In genomic region chr18:56028514-56028913, GRCh38 we compare ENCODE assay signal across 22 cellular contexts.
DNase-seq lines count a peak whose midpoint lies in the region; ATAC-seq, FAIRE-seq and TF ChIP-seq lines count a peak whose summit lies in the region.
"Had no signal": no experiment of that assay in that cellular context is flagged by ENCODE, and none has a peak within 500 bp of the region (broad histone marks: within the 10 kb centered on the region; RNA-seq: fewer than 3 reads in every experiment).

No MANE protein-coding gene starts in this region.

- H4K20me1 ChIP-seq in HepG2 (ENCODE audit: insufficient read depth, low read length), result no peaks in the 10 kb centered on the region

- TF ChIP-seq EP300 in HepG2 (IDR thresholded peaks at IDR 0.05; ENCODE audit: low read depth in 2 of 2, low read length in 2 of 2) (no peak), HepG2 (CRISPR knock-in tag; IDR thresholded peaks at IDR 0.05; ENCODE audit: borderline replicate concordance) (no peak)

- TF ChIP-seq POLR2A in HepG2 (IDR thresholded peaks at IDR 0.05; ENCODE audit: insufficient read depth in 1 of 2, low read depth in 2 of 2, low read length in 2 of 2), result no peak

- H3K36me3 ChIP-seq in liver (ENCODE audit: control insufficient read depth in 4 of 4, insufficient read depth in 3 of 4, low read depth in 1 of 4, low read length in 3 of 4) (no peaks in the 10 kb centered on the region), HepG2 (replicated peaks in 1 of 2; ENCODE audit: control insufficient read depth in 1 of 2, insufficient read depth in 2 of 2, low read length in 2 of 2) (no peaks in the 10 kb centered on the region)
- H3K36me3 ChIP-seq: cardiac muscle cell, lower lobe of right lung, upper lobe of left lung had no signal

- H3K27me3 ChIP-seq in liver (ENCODE audit: control insufficient read depth in 4 of 4, insufficient read depth in 4 of 4, low read length in 3 of 4) (no peaks in the 10 kb centered on the region), HepG2 (ENCODE audit: control insufficient read depth in 1 of 2, insufficient read depth in 2 of 2, low read length in 2 of 2) (no peaks in the 10 kb centered on the region)
- H3K27me3 ChIP-seq: cardiac muscle cell, upper lobe of left lung had no signal

- POLR2A ChIA-PET in HepG2 (lab: Yijun Ruan, JAX), result no interaction called here

- peak; percentile 34 to 48 for TF ChIP-seq RAD21 in liver (IDR thresholded peaks at IDR 0.05)
- no peak for TF ChIP-seq RAD21 in HepG2 (CRISPR knock-in tag; IDR thresholded peaks at IDR 0.05)

- in situ Hi-C loops in HepG2 (cut with HindIII; ENCODE audit: extremely low pct_ligation_motif_present, low pct_unique_long_range_greater_than_20kb), result no loop called here

- FAIRE-seq in HepG2 (lab: Jason Lieb, UNC), result no peak

- intact Hi-C loops in HepG2 (cut with micrococcal nuclease; ENCODE audit: unreplicated experiment), result no loop called here

- H3K27ac ChIP-seq in liver (ENCODE audit: low read depth in 1 of 2, low read length in 2 of 2) (peak overlapping the region; percentile 49 to 52), HepG2 (ENCODE audit: extremely low read length, insufficient read depth, low read length) (no peak overlapping the region)
- H3K27ac ChIP-seq: cardiac muscle cell, lower lobe of right lung, psoas muscle, upper lobe of left lung had no signal

- ATAC-seq in HepG2, result no peak
- ATAC-seq: lower lobe of right lung; naive thymus-derived CD4-positive, alpha-beta T cell; psoas muscle had no signal

- no peak for TF ChIP-seq CTCF in liver (IDR thresholded peaks at IDR 0.05; ENCODE audit: low read depth, low read length, missing input control)
- no peak for TF ChIP-seq CTCF in HepG2 (CRISPR knock-in tag; IDR thresholded peaks at IDR 0.05)

- H3K4me2 ChIP-seq in HepG2 (ENCODE audit: low read depth, low read length), result no peak overlapping the region

- H3K4me3 ChIP-seq in liver (ENCODE audit: low read depth in 1 of 3, low read length in 3 of 3), result no peak overlapping the region
- no peak overlapping the region for H3K4me3 ChIP-seq in HepG2 (replicated peaks in 1 of 3; ENCODE audit: insufficient read depth in 1 of 3, low read depth in 2 of 3, low read length in 3 of 3)
- H3K4me3 ChIP-seq: cardiac muscle cell, lower lobe of right lung, psoas muscle, upper lobe of left lung had no signal

- H3K79me2 ChIP-seq in HepG2 (ENCODE audit: insufficient read depth, low read length), result no peaks in the 10 kb centered on the region

- H2AFZ ChIP-seq in HepG2 (ENCODE audit: low read length), result no peak overlapping the region

- DNase-seq in HepG2 (ENCODE audit: low spot score) (no peak), astrocyte of the hippocampus (ENCODE audit: low read depth, low spot score) (peak; percentile 23), hepatic stellate cell (ENCODE audit: low spot score) (peak; percentile 2), NK-92 (lab: John Stamatoyannopoulos, UW; ENCODE audit: unreplicated experiment) (no peak), middle frontal gyrus (ENCODE audit: extremely low spot score, low spot score) (no peak), H4 (ENCODE audit: low spot score) (no peak), globus pallidus (ENCODE audit: low spot score) (no peak)
- DNase-seq: 8988T; activated CD4-positive, alpha-beta T cell treated with anti-CD3 and anti-CD28 coated beads, Interleukin-2, amount 10 ng/mL, durations not matched to agents 7 days and 5 days; activated naive CD4-positive, alpha-beta T cell treated with anti-CD3 and anti-CD28 coated beads for 36 hours; CD4-positive, alpha-beta memory T cell; effector CD8-positive, alpha-beta T cell; foreskin melanocyte; H9; lower lobe of right lung; naive thymus-derived CD4-positive, alpha-beta T cell; NCI-H82; psoas muscle; stimulated activated naive CD4-positive, alpha-beta T cell; upper lobe of left lung had no signal

- CTCF ChIA-PET in HepG2 (lab: Yijun Ruan, JAX; ENCODE audit: low intra/inter-chr PET ratio, low total read pairs), result no interaction called here

- peaks cover 5 to 20% (median 16%) of the 10 kb centered on the region in 4 donors for H3K4me1 ChIP-seq in liver (ENCODE audit: control insufficient read depth in 4 of 4, insufficient read depth in 4 of 4, low read length in 3 of 4)
- H3K4me1 ChIP-seq in HepG2 (ENCODE audit: insufficient read depth, low read length), result no peaks in the 10 kb centered on the region
- H3K4me1 ChIP-seq: lower lobe of right lung, psoas muscle, upper lobe of left lung had no signal

- 0% methylated on average over 1 of the region's 1 CpG for WGBS in liver
- 0% methylated on average over 1 of the region's 1 CpG for WGBS in HepG2 (ENCODE audit: low lambda C conversion rate)

- H3K9me3 ChIP-seq in liver (ENCODE audit: control insufficient read depth in 4 of 4, low read length in 3 of 4), result no peaks in the 10 kb centered on the region
- peaks cover 93% of the 10 kb centered on the region for H3K9me3 ChIP-seq in HepG2 (ENCODE audit: low read length)
- H3K9me3 ChIP-seq: lower lobe of right lung, psoas muscle, upper lobe of left lung had no signal

- no TSS peak for BruUV-seq in HepG2 (replicated peaks; lab: Mats Ljungman, UMichigan)

- no peak overlapping the region for H3K9ac ChIP-seq in liver (ENCODE audit: low read depth in 1 of 2, low read length in 2 of 2)
- H3K9ac ChIP-seq in HepG2 (ENCODE audit: insufficient read depth, low read depth, low read length), result no peak overlapping the region

TF ChIP-seq in liver, 16 proteins besides CTCF, POLR2A, EP300 and RAD21 (continues in another document):
- TF ChIP-seq REST (IDR thresholded peaks at IDR 0.05), result peak; percentile 36
- TF ChIP-seq EGR1 (IDR thresholded peaks at IDR 0.05; ENCODE audit: low read depth in 2 of 2), result peak in 1 of 2 donors; percentile 21
- no peak for TF ChIP-seq GABPA (IDR thresholded peaks at IDR 0.05 in 1 of 2, conservative IDR thresholded peaks at IDR 0.05 in 1 of 2)
- TF ChIP-seq HNF4G (IDR thresholded peaks at IDR 0.05), result no peak
- peak in 1 of 2 donors; percentile 77 for TF ChIP-seq RXRA (IDR thresholded peaks at IDR 0.05)
- peak in 1 of 2 donors; percentile 96 for TF ChIP-seq JUND (IDR thresholded peaks at IDR 0.05)
- no peak for TF ChIP-seq NR2F2 (IDR thresholded peaks at IDR 0.05)
- TF ChIP-seq TAF1 (conservative IDR thresholded peaks at IDR 0.05), result no peak

TF ChIP-seq in HepG2, 621 proteins besides CTCF, POLR2A, EP300 and RAD21:
- TF ChIP-seq ZNF138 (CRISPR knock-in tag; IDR thresholded peaks at IDR 0.05; ENCODE audit: low read depth) (no peak), ZEB1 (IDR thresholded peaks at IDR 0.05; ENCODE audit: insufficient replicate concordance, low read depth) (no peak), PRDM4 (CRISPR knock-in tag; IDR thresholded peaks at IDR 0.05; ENCODE audit: borderline replicate concordance) (no peak), PRDM10 (CRISPR knock-in tag; IDR thresholded peaks at IDR 0.05; ENCODE audit: low read depth) (no peak)

Comparison
In these comparisons a context has a peak if more than half of its experiments do, and no peak if none do; other contexts are left out.
1. DNase-seq: peak in astrocyte of the hippocampus (single experiment) and hepatic stellate cell (single experiment); none in HepG2 (single experiment), NK-92 (single experiment), middle frontal gyrus (single experiment), H4 (single experiment) and globus pallidus (single experiment).